In the genomic region with DNA sequence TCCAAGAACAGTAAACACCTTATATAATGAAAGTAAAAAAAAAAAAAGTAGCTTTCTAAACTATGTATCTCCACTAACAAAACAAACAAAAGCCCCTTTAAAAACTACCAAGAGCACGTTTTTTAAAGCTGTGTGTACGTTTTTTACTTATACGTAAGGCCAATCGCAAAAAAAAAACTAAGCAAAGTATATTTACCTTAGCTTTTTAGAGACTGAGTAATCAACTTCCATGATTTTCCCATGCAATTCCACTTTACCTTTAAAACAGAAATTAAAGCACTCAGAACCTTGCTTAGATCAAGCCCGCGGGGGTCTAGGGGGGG, we compare ENCODE assay signal across 8 cellular contexts. TPM values are rescaled to one million over a fixed set of nuclear protein-coding genes. Genes with fewer than 3 reads are reported as not detected.
A peak's percentile ranks its signal among the peaks of the same experiment; 100 is the strongest.
DNase-seq lines count a peak whose midpoint lies in the region; FAIRE-seq and TF ChIP-seq lines count a peak whose summit lies in the region.

No MANE protein-coding gene starts in this region.

- H3K9me3 Mint-ChIP-seq in Calu3 (ENCODE audit: low read depth, unreplicated experiment) = no peaks in the 10 kb centered on the region

- peaks cover 72% of the 10 kb centered on the region for H3K36me3 Mint-ChIP-seq in Calu3 (ENCODE audit: insufficient read depth, unreplicated experiment)

- H2BK5ac ChIP-seq in H1 (ENCODE audit: low read depth, low read length) = peak overlapping the region; percentile 77; the same call in 1 of the 2 replicates
- H2BK5ac ChIP-seq in neuronal stem cell (ENCODE audit: low read length) = peak overlapping the region; percentile 97

- FAIRE-seq in H1 (lab: Jason Lieb, UNC) (no peak), GM12892 (lab: Jason Lieb, UNC) (no peak)

- CTCF ChIA-PET in Calu3 (lab: Charles Lee) = interaction anchor here (0.6 to 1.9 kb wide), 11 partner anchors 10 to 870 kb away, joined by 3 to 13 read pairs (median 3); no protein-coding TSS in a partner anchor
- CTCF ChIA-PET in H1 (lab: Charles Lee; ENCODE audit: partially characterized antibody) = interaction anchor here (0.6 to 3.7 kb wide), 18 partner anchors 9 to 168 kb away, joined by 3 to 31 read pairs (median 4); no protein-coding TSS in a partner anchor

- intact Hi-C loops in Calu3 (cut with micrococcal nuclease; ENCODE audit: unreplicated experiment) = loop anchor here (2.0 kb wide), 1 partner anchor 88 kb away; no protein-coding TSS in a partner anchor

- DNase-seq in Calu3 (no peak), NT2/D1 (ENCODE audit: low read depth, low spot score) (no peak), H1 (ENCODE audit: low read depth in 1 of 2, low spot score in 2 of 2) (no peak), neuronal stem cell (ENCODE audit: low spot score) (no peak), activated gamma-delta T cell treated with Interleukin-2 at 50 U/mL for 16 hours (no peak), NCI-H1417 treated with DMSO at 0.1 percent for 48 hours (lab: John Stamatoyannopoulos, UW) (no peak), GF-D8 (lab: John Stamatoyannopoulos, UW) (no peak), GM12892 (ENCODE audit: insufficient read length) (no peak)

- peaks cover 9 to 89% of the 10 kb centered on the region in 2 experiments; a peak in 3 of 4 replicates for H3K79me2 ChIP-seq in H1 (ENCODE audit: control insufficient read depth in 1 of 2, insufficient read depth in 2 of 2, low read length in 2 of 2)

- H2AK5ac ChIP-seq in H1 (ENCODE audit: low read depth, low read length) = no peak overlapping the region
- H2AK5ac ChIP-seq in neuronal stem cell (ENCODE audit: low read depth, low read length) = peak overlapping the region; percentile 98

- peak overlapping the region; percentile 52 for H4K5ac ChIP-seq in H1 (ENCODE audit: insufficient read length, low read depth, low read length)

- no peak overlapping the region for H2AFZ ChIP-seq in H1 (ENCODE audit: low read length)
- H2AFZ ChIP-seq in neuronal stem cell (ENCODE audit: low read length) = peak overlapping the region; percentile 67

- H3K9ac ChIP-seq in NT2/D1 (ENCODE audit: insufficient read length, low read depth) = peak overlapping the region; percentile 98
- peak overlapping the region; percentile 78 to 87 (median 82) for H3K9ac ChIP-seq in H1 (replicated peaks in 1 of 4; ENCODE audit: extremely low read depth in 1 of 4, low read depth in 3 of 4, low read length in 3 of 4)
- H3K9ac ChIP-seq in neuronal stem cell (ENCODE audit: low read depth, low read length, poor library complexity) = no peak overlapping the region

- H2BK12ac ChIP-seq in H1 (ENCODE audit: low read depth, low read length) = no peak overlapping the region
- H2BK12ac ChIP-seq in neuronal stem cell (ENCODE audit: low read length) = no peak overlapping the region

- peak overlapping the region; percentile 62 to 93 for H3K4me2 ChIP-seq in H1 (ENCODE audit: insufficient read depth in 1 of 2, low read depth in 2 of 2, low read length in 2 of 2)
- H3K4me2 ChIP-seq in neuronal stem cell (ENCODE audit: insufficient read depth, low read length, poor library complexity, severe bottlenecking) = peak overlapping the region; percentile 32

- H3K56ac ChIP-seq in H1 (replicated peaks; ENCODE audit: insufficient read length, low read depth, low read length) = no peak overlapping the region

- peaks cover 25% of the 10 kb centered on the region for H3K36me3 ChIP-seq in NT2/D1 (ENCODE audit: insufficient read depth, insufficient read length, low read length)
- H3K36me3 ChIP-seq in H1 (ENCODE audit: control insufficient read depth in 2 of 4, insufficient read depth in 4 of 4, low read length in 3 of 4) = peaks cover 0 to 9% (median 5%) of the 10 kb centered on the region in 4 experiments; a peak in 6 of 8 replicates
- peaks cover 2 to 13% of the 10 kb centered on the region in 2 donors for H3K36me3 ChIP-seq in neuronal stem cell (replicated peaks in 1 of 2; ENCODE audit: control insufficient read depth in 2 of 2, insufficient read depth in 2 of 2, low read length in 2 of 2)

- H3K27ac Mint-ChIP-seq in Calu3 (ENCODE audit: unreplicated experiment) = peak overlapping the region; percentile 89

- H2BK15ac ChIP-seq in H1 (ENCODE audit: low read length) = no peak overlapping the region
- no peak overlapping the region for H2BK15ac ChIP-seq in neuronal stem cell (ENCODE audit: low read length)

- H3K4me3 ChIP-seq in NT2/D1 (ENCODE audit: insufficient read length, low read depth) = peak overlapping the region; percentile 85
- H3K4me3 ChIP-seq in H1 (ENCODE audit: extremely low read depth in 1 of 4, insufficient read depth in 2 of 4, low read depth in 3 of 4, low read length in 4 of 4) = peak overlapping the region; percentile 87 to 99 (median 88)
- H3K4me3 ChIP-seq in neuronal stem cell (ENCODE audit: low read length in 2 of 2) = peak overlapping the region; percentile 72 to 99

- H2BK120ac ChIP-seq in H1 (replicated peaks; ENCODE audit: low read depth, low read length) (no peak overlapping the region), neuronal stem cell (ENCODE audit: low read depth, low read length) (no peak overlapping the region)

- H3K9me3 ChIP-seq in NT2/D1 (ENCODE audit: insufficient read depth, low read length) (peaks cover 4% of the 10 kb centered on the region; the same call in 1 of the 2 replicates), H1 (ENCODE audit: insufficient read depth in 2 of 2, low read depth in 1 of 2, low read length in 1 of 2) (peaks cover 4 to 7% of the 10 kb centered on the region in 2 experiments; a peak in 3 of 4 replicates), neuronal stem cell (replicated peaks in 1 of 2; ENCODE audit: control insufficient read depth in 2 of 2, insufficient read depth in 1 of 2, low read depth in 1 of 2, low read length in 2 of 2) (peaks cover under 1 to 8% of the 10 kb centered on the region in 2 donors)

- H3K27ac ChIP-seq in H1 (ENCODE audit: low read depth, low read length) (peak overlapping the region; percentile 76; the same call in 1 of the 2 replicates), neuronal stem cell (replicated peaks; ENCODE audit: low read length) (no peak overlapping the region)

- no TSS peak for BruUV-seq in Calu3 (replicated peaks; lab: Mats Ljungman, UMichigan)

- peaks cover 14% of the 10 kb centered on the region; the same call in 1 of the 2 replicates for H3K23me2 ChIP-seq in H1 (ENCODE audit: low read depth, low read length)

- H3K14ac ChIP-seq in H1 (ENCODE audit: insufficient read length) (no peak overlapping the region), neuronal stem cell (ENCODE audit: low read length) (peak overlapping the region; percentile 63)

- no peak overlapping the region for H2BK20ac ChIP-seq in H1 (ENCODE audit: low read length)

- H3K4me1 Mint-ChIP-seq in Calu3 (ENCODE audit: low read depth, unreplicated experiment) = peaks cover 48% of the 10 kb centered on the region

- H3K27me3 ChIP-seq in NT2/D1 (ENCODE audit: insufficient read depth, insufficient read length) = no peaks in the 10 kb centered on the region
- peaks cover 0 to 6% (median 4%) of the 10 kb centered on the region in 4 experiments; a peak in 4 of 7 replicates for H3K27me3 ChIP-seq in H1 (replicated peaks in 1 of 4; ENCODE audit: control insufficient read depth in 3 of 4, extremely low read depth in 1 of 4, insufficient read depth in 3 of 4, low read length in 3 of 4)
- no peaks in the 10 kb centered on the region for H3K27me3 ChIP-seq in neuronal stem cell (ENCODE audit: control insufficient read depth in 3 of 3, insufficient read depth in 3 of 3, low read depth in 1 of 3, low read length in 3 of 3)

- peaks cover 8 to 12% of the 10 kb centered on the region in 2 experiments for H4K20me1 ChIP-seq in H1 (replicated peaks in 1 of 2; ENCODE audit: control insufficient read depth in 1 of 2, insufficient read depth in 2 of 2, low read length in 2 of 2)

- 1% methylated on average over 6 of the region's 6 CpGs; no CpG with 5 or more reads in 1 of the 2 experiments for WGBS in H1 (ENCODE audit: extremely low coverage in 1 of 2, insufficient coverage in 1 of 2, insufficient read length in 1 of 2, insufficient replicate concordance in 2 of 2, low coverage in 1 of 2, low lambda C conversion rate in 2 of 2, missing lambda C conversion rate in 1 of 2), 2 experiments
- no CpG with 5 or more reads among the region's 6 CpGs for WGBS in neuronal stem cell (ENCODE audit: extremely low coverage in 2 of 2, insufficient read length in 2 of 2, insufficient replicate concordance in 1 of 2), 2 donors

- H3K4me3 Mint-ChIP-seq in Calu3 (ENCODE audit: low read depth, unreplicated experiment) = peak overlapping the region; percentile 75

- H3K79me1 ChIP-seq in H1 (ENCODE audit: low read depth, low read length) = peaks cover 5% of the 10 kb centered on the region; the same call in 1 of the 2 replicates
- H3K79me1 ChIP-seq in neuronal stem cell (ENCODE audit: low read depth, low read length) = peaks cover 4% of the 10 kb centered on the region

- H3K4me1 ChIP-seq in NT2/D1 (ENCODE audit: insufficient read depth, insufficient read length) = peaks cover 3% of the 10 kb centered on the region
- peaks cover 6 to 23% (median 13%) of the 10 kb centered on the region in 4 experiments; a peak in 6 of 7 replicates for H3K4me1 ChIP-seq in H1 (replicated peaks in 1 of 4; ENCODE audit: control insufficient read depth in 3 of 4, insufficient read depth in 4 of 4, low read length in 3 of 4)
- peaks cover 5 to 22% of the 10 kb centered on the region in 2 donors for H3K4me1 ChIP-seq in neuronal stem cell (ENCODE audit: control insufficient read depth in 2 of 2, insufficient read depth in 1 of 2, low read depth in 1 of 2, low read length in 2 of 2)

- no peak for TF ChIP-seq POLR2A in H1 (IDR thresholded peaks at IDR 0.05; ENCODE audit: control extremely low read depth in 1 of 2, low read depth in 2 of 2, low read length in 2 of 2)
- no peak for TF ChIP-seq POLR2A in GM12892 (IDR thresholded peaks at IDR 0.05; ENCODE audit: low read depth, low read length)

- no peak overlapping the region for H4K8ac ChIP-seq in H1 (ENCODE audit: extremely low read depth, insufficient read depth, low read length)
- no peak overlapping the region for H4K8ac ChIP-seq in neuronal stem cell (ENCODE audit: low read depth, low read length)

- no peak overlapping the region for H3K18ac ChIP-seq in H1 (ENCODE audit: extremely low read depth, low read length)
- H3K18ac ChIP-seq in neuronal stem cell (ENCODE audit: low read length) = peak overlapping the region; percentile 100

- TF ChIP-seq RAD21 in H1 (IDR thresholded peaks at IDR 0.05 in 1 of 2, conservative IDR thresholded peaks at IDR 0.05 in 1 of 2; ENCODE audit: low read depth in 2 of 2, low read length in 2 of 2) = no peak

- H4K91ac ChIP-seq in H1 (replicated peaks; ENCODE audit: insufficient read length, low read length) = no peak overlapping the region
- no peak overlapping the region for H4K91ac ChIP-seq in neuronal stem cell (ENCODE audit: low read depth, low read length, poor library complexity)

- H3K27me3 Mint-ChIP-seq in Calu3 (ENCODE audit: unreplicated experiment) = no peaks in the 10 kb centered on the region

- H3K23ac ChIP-seq in H1 (ENCODE audit: insufficient read length) = no peak overlapping the region
- no peak overlapping the region for H3K23ac ChIP-seq in neuronal stem cell (ENCODE audit: low read depth, low read length, poor library complexity)

- POLR2A ChIA-PET in H1 (lab: Charles Lee; ENCODE audit: partially characterized antibody) = interaction anchor here (0.7 to 5.5 kb wide), 20 partner anchors 9 to 131 kb away, joined by 3 to 38 read pairs (median 4); a partner anchor contains a TSS

- TF ChIP-seq CTCF in Calu3 (IDR thresholded peaks at IDR 0.05; ENCODE audit: unreplicated experiment) (no peak), H1 (IDR thresholded peaks at IDR 0.05; ENCODE audit: control extremely low read depth in 1 of 3, insufficient read depth in 1 of 3, low read depth in 1 of 3, low read length in 3 of 3) (no peak)

- TF ChIP-seq EP300 in H1 (IDR thresholded peaks at IDR 0.05; ENCODE audit: borderline replicate concordance in 1 of 2, low read depth in 2 of 2, low read length in 2 of 2) = no peak

- H3K4ac ChIP-seq in H1 (replicated peaks; ENCODE audit: insufficient read length, low read depth, low read length) (no peak overlapping the region), neuronal stem cell (ENCODE audit: low read length) (no peak overlapping the region)

RNA-seq across cellular contexts. Expression of a gene that starts 1.9 kb away (rescaled TPM):
- total RNA-seq in Calu3 (2022) = 150 and 156 TPM in 2 replicates
- total RNA-seq in H1 (2021; fragmentation: NEBNext Ultra II Directional; extraction: Animal tissue kit (Norgen Biotek cat#: 25700)) = 114 and 121 TPM in 2 replicates
- 7.4 and 13.5 TPM in 2 replicates for polyA plus RNA-seq in H1 (2011; rRNA removed)
- 9.6 TPM for polyA plus RNA-seq in H1 (2011; cell fraction: cytosol; rRNA removed)
- 37.7 TPM for polyA plus RNA-seq in H1 (2011; cell fraction: nucleus; rRNA removed)
- polyA plus RNA-seq in H1 (2012, experiment 1 of 2) = 78.1 to 106 TPM (median 85.3 TPM) in 4 replicates
- 10.3 TPM for polyA plus RNA-seq in H1 (2012, experiment 2 of 2)
- 129 TPM for polyA plus RNA-seq in H1 (2013, experiment 1 of 2)
- polyA plus RNA-seq in H1 (2013, experiment 2 of 2) = 120 TPM
- 18.3 and 22.2 TPM in 2 replicates for polyA minus RNA-seq in H1 (2011; rRNA and poly(A)+ RNA removed)
- polyA minus RNA-seq in H1 (2011; cell fraction: cytosol; rRNA and poly(A)+ RNA removed) = 24.1 TPM
- polyA minus RNA-seq in H1 (2011; cell fraction: nucleus; rRNA and poly(A)+ RNA removed) = 42.0 TPM
- 240 TPM for polyA plus RNA-seq in neuronal stem cell (2013, experiment 1 of 2)
- polyA plus RNA-seq in neuronal stem cell (2013, experiment 2 of 2) = 247 TPM
- not detected for polyA plus RNA-seq in GM12892 (2012; ENCODE audit: missing spikeins)
